Comparison of ENCODE assay signal across 1 cellular context in genomic region chr7:155003215-155003999, GRCh38.
TF ChIP-seq lines count a peak whose summit lies in the region.

No MANE protein-coding gene starts in this region.

TF ChIP-seq in HepG2, 621 proteins besides CTCF, POLR2A, EP300 and RAD21 (continued from another document and continues in another):
- TF ChIP-seq GMEB1 (CRISPR knock-in tag; IDR thresholded peaks at IDR 0.05; ENCODE audit: borderline replicate concordance): peak; percentile 56; the same call in 1 of the 2 replicates
- no peak for TF ChIP-seq ZNF512 (CRISPR knock-in tag; IDR thresholded peaks at IDR 0.05)
- TF ChIP-seq NRL (CRISPR knock-in tag; IDR thresholded peaks at IDR 0.05; ENCODE audit: borderline replicate concordance): no peak
- TF ChIP-seq GPBP1L1 (CRISPR knock-in tag; IDR thresholded peaks at IDR 0.05): no peak
- TF ChIP-seq HNRNPL (IDR thresholded peaks at IDR 0.05; ENCODE audit: low read depth, low read length): no peak
- TF ChIP-seq ZFP36 (IDR thresholded peaks at IDR 0.05; ENCODE audit: borderline replicate concordance, low read depth, low read length, partially characterized antibody): no peak
- TF ChIP-seq ZSCAN9 (CRISPR knock-in tag; IDR thresholded peaks at IDR 0.05; ENCODE audit: borderline replicate concordance): 0 out of 2 replicates have a peak, but pooled peaks have one; percentile 24
- peak; percentile 31; the same call in 1 of the 2 replicates for TF ChIP-seq ZNF350 (CRISPR knock-in tag; IDR thresholded peaks at IDR 0.05; ENCODE audit: borderline replicate concordance, low read depth)
- no peak for TF ChIP-seq PHB2 (IDR thresholded peaks at IDR 0.05; ENCODE audit: partially characterized antibody)
- 0 out of 2 replicates have a peak, but pooled peaks have one; percentile 66 for TF ChIP-seq ZNF138 (CRISPR knock-in tag; IDR thresholded peaks at IDR 0.05; ENCODE audit: low read depth)
- no peak; the same call in 1 of the 2 replicates for TF ChIP-seq GATA4 (IDR thresholded peaks at IDR 0.05; ENCODE audit: borderline replicate concordance, low read depth)
- no peak for TF ChIP-seq ZNF598 (CRISPR knock-in tag; IDR thresholded peaks at IDR 0.05; ENCODE audit: borderline replicate concordance)
- TF ChIP-seq, protein P1, sequence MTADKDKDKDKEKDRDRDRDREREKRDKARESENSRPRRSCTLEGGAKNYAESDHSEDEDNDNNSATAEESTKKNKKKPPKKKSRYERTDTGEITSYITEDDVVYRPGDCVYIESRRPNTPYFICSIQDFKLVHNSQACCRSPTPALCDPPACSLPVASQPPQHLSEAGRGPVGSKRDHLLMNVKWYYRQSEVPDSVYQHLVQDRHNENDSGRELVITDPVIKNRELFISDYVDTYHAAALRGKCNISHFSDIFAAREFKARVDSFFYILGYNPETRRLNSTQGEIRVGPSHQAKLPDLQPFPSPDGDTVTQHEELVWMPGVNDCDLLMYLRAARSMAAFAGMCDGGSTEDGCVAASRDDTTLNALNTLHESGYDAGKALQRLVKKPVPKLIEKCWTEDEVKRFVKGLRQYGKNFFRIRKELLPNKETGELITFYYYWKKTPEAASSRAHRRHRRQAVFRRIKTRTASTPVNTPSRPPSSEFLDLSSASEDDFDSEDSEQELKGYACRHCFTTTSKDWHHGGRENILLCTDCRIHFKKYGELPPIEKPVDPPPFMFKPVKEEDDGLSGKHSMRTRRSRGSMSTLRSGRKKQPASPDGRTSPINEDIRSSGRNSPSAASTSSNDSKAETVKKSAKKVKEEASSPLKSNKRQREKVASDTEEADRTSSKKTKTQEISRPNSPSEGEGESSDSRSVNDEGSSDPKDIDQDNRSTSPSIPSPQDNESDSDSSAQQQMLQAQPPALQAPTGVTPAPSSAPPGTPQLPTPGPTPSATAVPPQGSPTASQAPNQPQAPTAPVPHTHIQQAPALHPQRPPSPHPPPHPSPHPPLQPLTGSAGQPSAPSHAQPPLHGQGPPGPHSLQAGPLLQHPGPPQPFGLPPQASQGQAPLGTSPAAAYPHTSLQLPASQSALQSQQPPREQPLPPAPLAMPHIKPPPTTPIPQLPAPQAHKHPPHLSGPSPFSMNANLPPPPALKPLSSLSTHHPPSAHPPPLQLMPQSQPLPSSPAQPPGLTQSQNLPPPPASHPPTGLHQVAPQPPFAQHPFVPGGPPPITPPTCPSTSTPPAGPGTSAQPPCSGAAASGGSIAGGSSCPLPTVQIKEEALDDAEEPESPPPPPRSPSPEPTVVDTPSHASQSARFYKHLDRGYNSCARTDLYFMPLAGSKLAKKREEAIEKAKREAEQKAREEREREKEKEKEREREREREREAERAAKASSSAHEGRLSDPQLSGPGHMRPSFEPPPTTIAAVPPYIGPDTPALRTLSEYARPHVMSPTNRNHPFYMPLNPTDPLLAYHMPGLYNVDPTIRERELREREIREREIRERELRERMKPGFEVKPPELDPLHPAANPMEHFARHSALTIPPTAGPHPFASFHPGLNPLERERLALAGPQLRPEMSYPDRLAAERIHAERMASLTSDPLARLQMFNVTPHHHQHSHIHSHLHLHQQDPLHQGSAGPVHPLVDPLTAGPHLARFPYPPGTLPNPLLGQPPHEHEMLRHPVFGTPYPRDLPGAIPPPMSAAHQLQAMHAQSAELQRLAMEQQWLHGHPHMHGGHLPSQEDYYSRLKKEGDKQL (CRISPR knock-in tag; IDR thresholded peaks at IDR 0.05; ENCODE audit: low read depth): no peak
- no peak for TF ChIP-seq MIER2 (CRISPR knock-in tag; IDR thresholded peaks at IDR 0.05)
- TF ChIP-seq KDM2A (CRISPR knock-in tag; IDR thresholded peaks at IDR 0.05; ENCODE audit: borderline replicate concordance, low read depth): peak; percentile 68; the same call in 1 of the 2 replicates
- peak; percentile 83 for TF ChIP-seq ZBTB2 (CRISPR knock-in tag; IDR thresholded peaks at IDR 0.05; ENCODE audit: low read depth)
- peak; percentile 50; the same call in 1 of the 2 replicates for TF ChIP-seq TOPORS (CRISPR knock-in tag; IDR thresholded peaks at IDR 0.05)
- no peak for TF ChIP-seq TP53 (CRISPR knock-in tag; conservative IDR thresholded peaks at IDR 0.05)
- TF ChIP-seq MTA1 (CRISPR knock-in tag; IDR thresholded peaks at IDR 0.05; ENCODE audit: borderline replicate concordance): peak; percentile 54; the same call in 1 of the 2 replicates
- no peak for TF ChIP-seq ATF1 (CRISPR knock-in tag; IDR thresholded peaks at IDR 0.05)
- TF ChIP-seq KLF12 (CRISPR knock-in tag; IDR thresholded peaks at IDR 0.05; ENCODE audit: borderline replicate concordance): no peak
- TF ChIP-seq ZNF629 (CRISPR knock-in tag; conservative IDR thresholded peaks at IDR 0.05): no peak
- peak; percentile 36 for TF ChIP-seq SKI (IDR thresholded peaks at IDR 0.05; ENCODE audit: partially characterized antibody)
- peak; percentile 42 for TF ChIP-seq HNRNPLL (IDR thresholded peaks at IDR 0.05; ENCODE audit: low read depth, low read length, poor library complexity, severe bottlenecking)
- peak; percentile 45; the same call in 1 of the 2 replicates for TF ChIP-seq PHF20 (CRISPR knock-in tag; IDR thresholded peaks at IDR 0.05)
- TF ChIP-seq ONECUT2 (CRISPR knock-in tag; IDR thresholded peaks at IDR 0.05): no peak
- no peak for TF ChIP-seq ZBTB1 (CRISPR knock-in tag; IDR thresholded peaks at IDR 0.05; ENCODE audit: borderline replicate concordance)
- TF ChIP-seq JARID2 (CRISPR knock-in tag; IDR thresholded peaks at IDR 0.05; ENCODE audit: insufficient replicate concordance): no peak
- peak; percentile 41; the same call in 1 of the 2 replicates for TF ChIP-seq ZNF274 (CRISPR knock-in tag; IDR thresholded peaks at IDR 0.05)
- no peak for TF ChIP-seq HOXA7 (CRISPR knock-in tag; IDR thresholded peaks at IDR 0.05)
- TF ChIP-seq KMT2B (CRISPR knock-in tag; IDR thresholded peaks at IDR 0.05): 0 out of 2 replicates have a peak, but pooled peaks have one; percentile 7
- TF ChIP-seq ZNF432 (CRISPR knock-in tag; IDR thresholded peaks at IDR 0.05; ENCODE audit: borderline replicate concordance): no peak
- TF ChIP-seq, protein P2, sequence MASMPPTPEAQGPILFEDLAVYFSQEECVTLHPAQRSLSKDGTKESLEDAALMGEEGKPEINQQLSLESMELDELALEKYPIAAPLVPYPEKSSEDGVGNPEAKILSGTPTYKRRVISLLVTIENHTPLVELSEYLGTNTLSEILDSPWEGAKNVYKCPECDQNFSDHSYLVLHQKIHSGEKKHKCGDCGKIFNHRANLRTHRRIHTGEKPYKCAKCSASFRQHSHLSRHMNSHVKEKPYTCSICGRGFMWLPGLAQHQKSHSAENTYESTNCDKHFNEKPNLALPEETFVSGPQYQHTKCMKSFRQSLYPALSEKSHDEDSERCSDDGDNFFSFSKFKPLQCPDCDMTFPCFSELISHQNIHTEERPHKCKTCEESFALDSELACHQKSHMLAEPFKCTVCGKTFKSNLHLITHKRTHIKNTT (CRISPR knock-in tag; IDR thresholded peaks at IDR 0.05): no peak
- TF ChIP-seq ZNF724P (CRISPR knock-in tag; IDR thresholded peaks at IDR 0.05; ENCODE audit: borderline replicate concordance): no peak
- no peak for TF ChIP-seq ZIK1 (CRISPR knock-in tag; IDR thresholded peaks at IDR 0.05; ENCODE audit: borderline replicate concordance, low read depth)
- TF ChIP-seq MXD4 (CRISPR knock-in tag; IDR thresholded peaks at IDR 0.05): 0 out of 2 replicates have a peak, but pooled peaks have one; percentile 34
- TF ChIP-seq ZNF704 (CRISPR knock-in tag; IDR thresholded peaks at IDR 0.05; ENCODE audit: borderline replicate concordance): peak; percentile 87; the same call in 1 of the 2 replicates
- no peak for TF ChIP-seq ZKSCAN8 (CRISPR knock-in tag; IDR thresholded peaks at IDR 0.05; ENCODE audit: borderline replicate concordance)
- TF ChIP-seq SYNCRIP (IDR thresholded peaks at IDR 0.05; ENCODE audit: insufficient read depth, low read depth, low read length): no peak
- no peak for TF ChIP-seq ZFP36L2 (CRISPR knock-in tag; IDR thresholded peaks at IDR 0.05)
- no peak for TF ChIP-seq PAF1 (CRISPR knock-in tag; IDR thresholded peaks at IDR 0.05)
- no peak; the same call in 1 of the 2 replicates for TF ChIP-seq SATB2 (CRISPR knock-in tag; IDR thresholded peaks at IDR 0.05)
- TF ChIP-seq AHDC1 (CRISPR knock-in tag; IDR thresholded peaks at IDR 0.05; ENCODE audit: borderline replicate concordance): 0 out of 2 replicates have a peak, but pooled peaks have one; percentile 21
- no peak for TF ChIP-seq ZBTB3 (CRISPR knock-in tag; IDR thresholded peaks at IDR 0.05; ENCODE audit: borderline replicate concordance, low read depth)
